ENCODE assay signal across 9 cellular contexts in the genomic region with DNA sequence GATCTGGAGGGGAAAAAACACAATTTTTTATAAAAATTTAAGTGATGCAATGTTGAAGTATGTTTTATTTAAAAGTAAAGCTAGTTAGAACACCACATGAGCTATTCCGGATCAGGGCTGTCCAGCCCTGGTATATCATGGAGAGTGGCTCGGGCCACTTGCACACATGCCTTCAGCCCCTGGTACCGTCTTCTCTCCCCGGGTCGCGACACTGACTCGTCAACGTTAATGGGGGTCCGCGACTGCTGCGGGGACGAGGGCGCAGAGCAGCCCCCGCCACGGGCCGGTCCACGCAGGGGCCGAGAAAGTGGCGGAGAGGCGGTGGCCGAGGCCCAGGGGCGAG.
A peak's percentile ranks its signal among the peaks of the same experiment; 100 is the strongest.
DNase-seq lines count a peak whose midpoint lies in the region; ATAC-seq and TF ChIP-seq lines count a peak whose summit lies in the region.
"Had no signal": no experiment of that assay in that cellular context is flagged by ENCODE, and none has a peak within 500 bp of the region (broad histone marks: within the 10 kb centered on the region; RNA-seq: fewer than 3 reads in every experiment).

No MANE protein-coding gene starts in this region.

- peaks cover 37% of the 10 kb centered on the region for H4K20me1 ChIP-seq in BLaER1

- H3K27me3 ChIP-seq in BLaER1 (peaks cover 55% of the 10 kb centered on the region), RWPE2 (ENCODE audit: insufficient read depth, poor library complexity, severe bottlenecking) (peaks cover 44% of the 10 kb centered on the region)

- no peak for DNase-seq in RWPE2 (ENCODE audit: low spot score)
- DNase-seq in fibroblast of peridontal ligament (ENCODE audit: extremely low read depth), result peak; percentile 19
- peak; percentile 19 for DNase-seq in neural crest cell (ENCODE audit: low read depth, low spot score)
- DNase-seq in NCI-H1694 (lab: John Stamatoyannopoulos, UW), result no peak
- DNase-seq in GM20000 (ENCODE audit: low spot score), result no peak
- DNase-seq in NCI-H1694 treated with DMSO at 0.1 percent for 48 hours (lab: John Stamatoyannopoulos, UW), result no peak

- TF ChIP-seq CTCF in RWPE2 (IDR thresholded peaks at IDR 0.05; ENCODE audit: poor library complexity, severe bottlenecking), result no peak
- no peak for TF ChIP-seq CTCF in neural crest cell (conservative IDR thresholded peaks at IDR 0.05)
- TF ChIP-seq CTCF in GM20000 (IDR thresholded peaks at IDR 0.05; ENCODE audit: extremely low read depth, missing control alignments), result no peak

- H3K4me3 ChIP-seq in BLaER1 (peak overlapping the region; percentile 71; the same call in 1 of the 2 replicates), RWPE2 (ENCODE audit: severe bottlenecking) (peak overlapping the region; percentile 58)

- ATAC-seq in RWPE2 (ENCODE audit: low read depth), result no peak
- ATAC-seq in GM18870 (IDR thresholded peaks at IDR 0.05; ENCODE audit: unreplicated experiment), result no peak

- H3K9me3 ChIP-seq in BLaER1 (no peaks in the 10 kb centered on the region), RWPE2 (ENCODE audit: severe bottlenecking) (no peaks in the 10 kb centered on the region)

- peak overlapping the region; percentile 90 for H3K4me3 Mint-ChIP-seq in neural crest cell

- H3K4me1 Mint-ChIP-seq in neural crest cell, result peaks cover 38% of the 10 kb centered on the region

- no peaks in the 10 kb centered on the region for H3K36me3 Mint-ChIP-seq in neural crest cell (ENCODE audit: low read depth)

- H3K27me3 Mint-ChIP-seq in neural crest cell (ENCODE audit: low read depth), result peaks cover 24% of the 10 kb centered on the region

- no peak overlapping the region for H3K9ac ChIP-seq in BLaER1

- H3K27ac ChIP-seq in BLaER1 (no peak overlapping the region), RWPE2 (ENCODE audit: poor library complexity, severe bottlenecking) (no peak overlapping the region)
- H3K27ac ChIP-seq: epithelial cell of prostate had no signal

- H3K4me1 ChIP-seq in BLaER1 (peaks cover 9% of the 10 kb centered on the region), RWPE2 (ENCODE audit: insufficient read depth, poor library complexity, severe bottlenecking) (no peaks in the 10 kb centered on the region)

- peak overlapping the region; percentile 91 for H3K4me2 ChIP-seq in BLaER1

- H3K9me3 Mint-ChIP-seq in neural crest cell, result no peaks in the 10 kb centered on the region

- no peaks in the 10 kb centered on the region for H3K36me3 ChIP-seq in BLaER1
- H3K36me3 ChIP-seq in RWPE2 (ENCODE audit: low read depth), result no peaks in the 10 kb centered on the region

- no peak overlapping the region for H3K27ac Mint-ChIP-seq in neural crest cell (ENCODE audit: unreplicated experiment)

Comparison
In these comparisons a context has a peak if more than half of its experiments do, and no peak if none do; other contexts are left out.
1. DNase-seq: peak in fibroblast of peridontal ligament (single experiment) and neural crest cell (single experiment); none in RWPE2 (single experiment), NCI-H1694 (single experiment), GM20000 (single experiment) and NCI-H1694 treated with DMSO at 0.1 percent for 48 hours (single experiment).